ENCODE assay signal across 10 cellular contexts in the genomic region with DNA sequence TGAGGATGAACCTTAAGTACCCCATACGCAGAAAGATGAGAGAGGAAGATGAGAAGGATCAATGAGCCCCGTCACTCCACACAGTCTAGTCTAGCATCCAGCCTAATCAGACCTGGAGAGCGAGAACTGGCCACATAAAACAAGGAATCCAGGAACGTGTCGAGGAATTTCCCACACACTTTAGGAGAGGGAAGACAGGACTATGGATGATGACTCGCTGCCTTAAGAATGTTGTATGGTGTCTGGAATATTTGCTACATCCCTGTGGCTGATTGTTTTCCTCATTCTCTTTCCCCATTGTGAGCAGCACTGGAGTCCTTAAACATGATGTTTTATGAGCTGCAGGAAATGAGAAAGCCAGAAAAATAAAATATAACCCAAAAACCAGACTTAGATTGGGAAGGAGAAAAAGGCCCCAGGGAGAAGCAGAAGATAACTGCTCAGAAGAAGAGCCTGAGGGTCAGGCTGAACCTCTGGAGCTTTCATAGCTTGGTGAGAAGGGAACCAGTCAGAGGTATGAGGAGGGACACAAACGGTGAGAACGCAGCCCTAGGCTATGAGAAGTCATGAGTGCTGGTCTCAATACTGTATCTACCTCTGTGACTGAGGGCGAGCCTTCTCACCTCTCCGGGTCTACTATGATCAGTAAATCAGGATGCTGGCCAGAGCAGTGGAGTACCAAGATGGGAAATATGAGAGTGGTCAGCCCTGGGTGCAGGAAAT.
DNase-seq lines count a peak whose midpoint lies in the region; ATAC-seq and TF ChIP-seq lines count a peak whose summit lies in the region.
"Had no signal": no experiment of that assay in that cellular context is flagged by ENCODE, and none has a peak within 500 bp of the region (broad histone marks: within the 10 kb centered on the region; RNA-seq: fewer than 3 reads in every experiment).

No MANE protein-coding gene starts in this region.

- peak; percentile 60 for ATAC-seq in PC-3

- no peaks in the 10 kb centered on the region for H3K36me3 ChIP-seq in PC-3 (ENCODE audit: low read depth, low read length)

- peaks cover 5% of the 10 kb centered on the region for H3K27me3 Mint-ChIP-seq in nephron progenitor cell (ENCODE audit: low read depth, poor library complexity)

- peaks cover 6% of the 10 kb centered on the region for H3K9me3 Mint-ChIP-seq in nephron progenitor cell

- H3K9me3 ChIP-seq in PC-3 (ENCODE audit: low read length), result no peaks in the 10 kb centered on the region

- no peak overlapping the region for H3K4me2 ChIP-seq in PC-3 (ENCODE audit: low read length)

- H3K27ac Mint-ChIP-seq in nephron progenitor cell, result peak overlapping the region; percentile 58
- H3K27ac Mint-ChIP-seq: nephron had no signal

- no peaks in the 10 kb centered on the region for H3K79me2 ChIP-seq in PC-3 (ENCODE audit: low read length)

- no peaks in the 10 kb centered on the region for H3F3A ChIP-seq in PC-3 (ENCODE audit: low read length, unreplicated experiment)

- DNase-seq in EL, result peak; percentile 92
- DNase-seq in PC-3, result peak; percentile 58
- peak; percentile 87 for DNase-seq in epithelial cell of esophagus (ENCODE audit: low read depth)
- no peak for DNase-seq in nephron progenitor cell
- no peak for DNase-seq in NOMO-1 treated with DMSO at 0.1 percent for 48 hours (lab: John Stamatoyannopoulos, UW; ENCODE audit: unreplicated experiment)
- no peak for DNase-seq in stimulated activated CD4-positive, alpha-beta T cell treated with anti-CD3 and anti-CD28 coated beads, Interleukin-2, amount 100 ng/mL, for 24 hours
- DNase-seq in MV-4-11 (lab: John Stamatoyannopoulos, UW), result no peak
- no peak for DNase-seq in stimulated activated CD4-positive, alpha-beta T cell treated with anti-CD3 and anti-CD28 coated beads, Interleukin-4, amount 100 ng/mL, for 1 hour
- DNase-seq: amygdala had no signal

- TF ChIP-seq CTCF in PC-3 (conservative IDR thresholded peaks at IDR 0.05; ENCODE audit: low read depth, low read length) (no peak), epithelial cell of esophagus (IDR thresholded peaks at IDR 0.05; ENCODE audit: insufficient read depth, low read depth, low read length, missing control alignments) (no peak), nephron progenitor cell (IDR thresholded peaks at IDR 0.05) (no peak)

- no peak overlapping the region for H3K27ac ChIP-seq in PC-3 (ENCODE audit: low read length)

- POLR2A ChIA-PET in PC-3 (lab: Charles Lee; ENCODE audit: unreplicated experiment), result no interaction called here

- H3K27me3 ChIP-seq in PC-3 (ENCODE audit: low read length), result no peaks in the 10 kb centered on the region

- CTCF ChIA-PET in PC-3 (lab: Charles Lee), result no interaction called here

- H3K4me1 Mint-ChIP-seq in nephron progenitor cell, result peaks cover 16% of the 10 kb centered on the region

- no peak overlapping the region for H2AFZ ChIP-seq in PC-3 (ENCODE audit: low read length)

- BruUV-seq in PC-3 (replicated peaks; lab: Mats Ljungman, UMichigan), result no TSS peak

- H3K9me2 ChIP-seq in PC-3 (replicated peaks; ENCODE audit: low read length), result no peaks in the 10 kb centered on the region

- H3K9ac ChIP-seq in PC-3 (ENCODE audit: low read length), result no peak overlapping the region

- no peaks in the 10 kb centered on the region for H3K36me3 Mint-ChIP-seq in nephron progenitor cell (ENCODE audit: low read depth)

- H3K4me3 ChIP-seq in PC-3 (ENCODE audit: low read length) (no peak overlapping the region), epithelial cell of esophagus (ENCODE audit: low read length) (no peak overlapping the region)

- no peaks in the 10 kb centered on the region for H4K20me1 ChIP-seq in PC-3 (ENCODE audit: low read length)

- no peak overlapping the region for H3K4me3 Mint-ChIP-seq in nephron progenitor cell
- H3K4me3 Mint-ChIP-seq: nephron had no signal

- intact Hi-C loops in PC-3 (cut with micrococcal nuclease), result loop anchor here (2.0 kb wide), 1 partner anchor 35 kb away; no protein-coding TSS in a partner anchor

- peaks cover 11% of the 10 kb centered on the region for H3K4me1 ChIP-seq in PC-3 (ENCODE audit: insufficient read depth, low read length)

Comparison
In these comparisons a context has a peak if more than half of its experiments do, and no peak if none do; other contexts are left out.
1. DNase-seq: peak in EL (single experiment), PC-3 (single experiment) and epithelial cell of esophagus (single experiment); none in nephron progenitor cell (single experiment), NOMO-1 treated with DMSO at 0.1 percent for 48 hours (single experiment), stimulated activated CD4-positive, alpha-beta T cell treated with anti-CD3 and anti-CD28 coated beads, Interleukin-2, amount 100 ng/mL, for 24 hours (0 of 2), MV-4-11 (single experiment) and stimulated activated CD4-positive, alpha-beta T cell treated with anti-CD3 and anti-CD28 coated beads, Interleukin-4, amount 100 ng/mL, for 1 hour (single experiment).